Comparison of ENCODE assay signal across 8 cellular contexts in the genomic region with DNA sequence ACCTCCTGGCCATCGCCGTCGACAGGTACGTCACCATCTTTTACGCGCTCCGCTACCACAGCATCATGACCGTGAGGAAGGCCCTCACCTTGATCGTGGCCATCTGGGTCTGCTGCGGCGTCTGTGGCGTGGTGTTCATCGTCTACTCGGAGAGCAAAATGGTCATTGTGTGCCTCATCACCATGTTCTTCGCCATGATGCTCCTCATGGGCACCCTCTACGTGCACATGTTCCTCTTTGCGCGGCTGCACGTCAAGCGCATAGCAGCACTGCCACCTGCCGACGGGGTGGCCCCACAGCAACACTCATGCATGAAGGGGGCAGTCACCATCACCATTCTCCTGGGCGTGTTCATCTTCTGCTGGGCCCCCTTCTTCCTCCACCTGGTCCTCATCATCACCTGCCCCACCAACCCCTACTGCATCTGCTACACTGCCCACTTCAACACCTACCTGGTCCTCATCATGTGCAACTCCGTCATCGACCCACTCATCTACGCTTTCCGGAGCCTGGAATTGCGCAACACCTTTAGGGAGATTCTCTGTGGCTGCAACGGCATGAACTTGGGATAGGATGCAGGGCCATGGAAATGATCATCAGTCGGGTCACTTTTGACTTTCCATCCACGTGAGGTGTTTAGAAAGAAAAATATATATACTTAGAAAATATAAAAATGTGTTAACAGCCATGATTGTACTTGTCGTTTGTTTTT. TPM values are rescaled to one million over a fixed set of nuclear protein-coding genes. Genes with fewer than 3 reads are reported as not detected.
A peak's percentile ranks its signal among the peaks of the same experiment; 100 is the strongest.
DNase-seq lines count a peak whose midpoint lies in the region; ATAC-seq and TF ChIP-seq lines count a peak whose summit lies in the region.

No MANE protein-coding gene starts in this region.

- ATAC-seq in body of pancreas = no peak

- no peak overlapping the region for H3K27ac ChIP-seq in body of pancreas
- no peak overlapping the region for H3K27ac ChIP-seq in uterus

- H3K27me3 ChIP-seq in body of pancreas = no peaks in the 10 kb centered on the region
- no peaks in the 10 kb centered on the region for H3K27me3 ChIP-seq in uterus

- intact Hi-C loops in body of pancreas (cut with DNase I) (no loop called here), uterus (cut with DNase I; ENCODE audit: low total_unique reads) (no loop called here)

- no peaks in the 10 kb centered on the region for H3K36me3 ChIP-seq in body of pancreas (replicated peaks in 1 of 2; ENCODE audit: insufficient read depth in 1 of 2, low read depth in 2 of 2)
- H3K36me3 ChIP-seq in uterus = no peaks in the 10 kb centered on the region

- peaks cover 1% of the 10 kb centered on the region for H3K36me3 Mint-ChIP-seq in progenitor cell of endocrine pancreas (ENCODE audit: insufficient read depth)

- H3K9me3 ChIP-seq in body of pancreas = no peaks in the 10 kb centered on the region
- H3K9me3 ChIP-seq in uterus = no peaks in the 10 kb centered on the region

- H3K9me3 Mint-ChIP-seq in progenitor cell of endocrine pancreas (ENCODE audit: low read depth) = peaks cover 30% of the 10 kb centered on the region

- no peak overlapping the region for H3K4me3 Mint-ChIP-seq in progenitor cell of endocrine pancreas (ENCODE audit: low read depth)

- TF ChIP-seq POLR2A in body of pancreas (IDR thresholded peaks at IDR 0.05) = no peak
- TF ChIP-seq POLR2A in uterus (IDR thresholded peaks at IDR 0.05) = no peak

- DNase-seq in AG08395 (ENCODE audit: low spot score) (peak; percentile 6), GM10266 (ENCODE audit: extremely low spot score) (peak; percentile 9), M059J (ENCODE audit: low read depth) (peak; percentile 40), body of pancreas (peak in 3 of 4 donors; percentile 9 to 26 (median 22)), progenitor cell of endocrine pancreas (ENCODE audit: low spot score, unreplicated experiment) (no peak), uterus (no peak), NCI-H2196 treated with DMSO at 0.1 percent for 48 hours (lab: John Stamatoyannopoulos, UW; ENCODE audit: unreplicated experiment) (no peak)
- DNase-seq in effector CD4-positive, alpha-beta T cell = no peak

- TF ChIP-seq CTCF in GM10266 (IDR thresholded peaks at IDR 0.05; ENCODE audit: control insufficient read depth, insufficient read depth, low read depth, missing control alignments) (peak; percentile 60), body of pancreas (IDR thresholded peaks at IDR 0.05) (peak in 4 of 7 experiments; percentile 12 to 31 (median 26)), progenitor cell of endocrine pancreas (IDR thresholded peaks at IDR 0.05; ENCODE audit: unreplicated experiment) (peak; percentile 44), uterus (IDR thresholded peaks at IDR 0.05) (peak in 1 of 4 experiments; percentile 28)

- H3K27ac Mint-ChIP-seq in progenitor cell of endocrine pancreas = no peak overlapping the region

- 56 to 57% methylated on average over 32 of the region's 32 CpGs for WGBS in body of pancreas, 2 donors

- H3K4me1 ChIP-seq in body of pancreas = no peaks in the 10 kb centered on the region
- H3K4me1 ChIP-seq in uterus = no peaks in the 10 kb centered on the region

- peaks cover 10% of the 10 kb centered on the region for H3K27me3 Mint-ChIP-seq in progenitor cell of endocrine pancreas

- H3K4me3 ChIP-seq in body of pancreas (no peak overlapping the region), uterus (no peak overlapping the region)

- no peaks in the 10 kb centered on the region for H3K4me1 Mint-ChIP-seq in progenitor cell of endocrine pancreas (ENCODE audit: low read depth)

RNA-seq across cellular contexts. Expression of a gene that starts 0.9 kb away (rescaled TPM):
- not detected in 2 replicates for total RNA-seq in M059J (2014; rRNA removed; shearing (Covaris generic))
- not detected for total RNA-seq in body of pancreas
- not detected in 2 replicates for total RNA-seq in progenitor cell of endocrine pancreas
- total RNA-seq in uterus = not detected

Comparison
In these comparisons a context has a peak if more than half of its experiments do, and no peak if none do; other contexts are left out.
1. DNase-seq: peak in AG08395 (single experiment), GM10266 (single experiment), M059J (single experiment) and body of pancreas (3 of 4); none in progenitor cell of endocrine pancreas (single experiment), effector CD4-positive, alpha-beta T cell (single experiment), uterus (0 of 2) and NCI-H2196 treated with DMSO at 0.1 percent for 48 hours (single experiment).